16 cellular contexts compared by ENCODE assay signal in the genomic region with DNA sequence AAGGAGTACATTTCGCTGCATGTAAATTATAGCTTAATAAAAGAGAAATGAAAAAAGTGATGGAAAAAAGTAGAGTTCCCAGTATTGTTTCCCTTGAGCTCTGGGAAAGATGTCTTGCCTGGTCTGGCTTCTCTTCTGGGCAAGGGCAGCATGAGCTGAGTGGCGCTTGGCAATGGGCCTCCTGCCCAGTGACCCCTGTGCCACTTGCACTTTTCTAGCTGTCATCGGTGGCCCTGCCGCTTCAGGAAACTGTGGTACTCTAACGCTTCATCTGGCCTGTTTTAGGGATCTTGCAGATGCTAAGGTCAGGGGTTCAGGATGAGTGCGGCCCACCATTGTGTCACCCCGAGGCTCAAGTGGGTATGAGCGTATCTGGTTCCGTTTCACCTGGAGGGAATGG.
DNase-seq lines count a peak whose midpoint lies in the region; ATAC-seq and TF ChIP-seq lines count a peak whose summit lies in the region.
"Had no signal": no experiment of that assay in that cellular context is flagged by ENCODE, and none has a peak within 500 bp of the region (broad histone marks: within the 10 kb centered on the region; RNA-seq: fewer than 3 reads in every experiment).

No MANE protein-coding gene starts in this region.

- DNase-seq in Right ventricle myocardium superior (peak; percentile 69), right atrium auricular region (ENCODE audit: low spot score) (no peak), heart right ventricle (peak; percentile 20 to 52), right cardiac atrium (peak in 2 of 3 donors; percentile 72 to 78), amygdala (lab: John Stamatoyannopoulos, UW) (no peak), T-cell (no peak), SW480 (ENCODE audit: low spot score) (no peak)
- DNase-seq: 8988T; CD4-positive, alpha-beta memory T cell; DMS153; DMS79; GDM1; GM23248 had no signal

- POLR2A ChIA-PET in T-cell (lab: Charles Lee): no interaction called here

- WGBS in heart right ventricle, 2 donors: 54 to 68% methylated on average over 9 of the region's 9 CpGs
- WGBS in right cardiac atrium: 68% methylated on average over 9 of the region's 9 CpGs

- CTCF ChIA-PET in T-cell (lab: Charles Lee): no interaction called here

- no peaks in the 10 kb centered on the region for H3K4me1 Mint-ChIP-seq in T-cell
- H3K4me1 Mint-ChIP-seq: CD14-positive monocyte; CD4-positive, alpha-beta memory T cell had no signal

- peaks cover 0 to 7% of the 10 kb centered on the region in 2 donors for H3K27me3 Mint-ChIP-seq in T-cell

- H3K36me3 Mint-ChIP-seq in T-cell: no peaks in the 10 kb centered on the region
- H3K36me3 Mint-ChIP-seq: CD14-positive monocyte; CD4-positive, alpha-beta memory T cell had no signal

- TF ChIP-seq CTCF in right atrium auricular region (IDR thresholded peaks at IDR 0.05): no peak
- no peak for TF ChIP-seq CTCF in heart right ventricle (IDR thresholded peaks at IDR 0.05)

- no peak overlapping the region for H3K4me3 Mint-ChIP-seq in T-cell
- H3K4me3 Mint-ChIP-seq: CD14-positive monocyte; CD4-positive, alpha-beta memory T cell had no signal

- peaks cover 0 to 2% (median 0%) of the 10 kb centered on the region in 3 donors for H3K9me3 Mint-ChIP-seq in T-cell

- no peak overlapping the region for H3K27ac Mint-ChIP-seq in T-cell
- H3K27ac Mint-ChIP-seq: CD14-positive monocyte; CD4-positive, alpha-beta memory T cell had no signal

- no peaks in the 10 kb centered on the region for H3K36me3 ChIP-seq in right atrium auricular region
- H3K36me3 ChIP-seq in heart right ventricle: no peaks in the 10 kb centered on the region
- H3K36me3 ChIP-seq: BLaER1, HAP-1 had no signal

- no peaks in the 10 kb centered on the region for H3K9me3 ChIP-seq in right atrium auricular region
- no peaks in the 10 kb centered on the region for H3K9me3 ChIP-seq in heart right ventricle
- no peaks in the 10 kb centered on the region for H3K9me3 ChIP-seq in right cardiac atrium (ENCODE audit: control insufficient read depth, low read length)
- H3K9me3 ChIP-seq: BLaER1, HAP-1 had no signal

- ATAC-seq in Right ventricle myocardium superior (ENCODE audit: poor library complexity) (peak; percentile 89), heart right ventricle (peak in 6 of 8 donors; percentile 71 to 88 (median 78)), right cardiac atrium (peak in 1 of 2 donors; percentile 69), T-cell (replicated peaks in 1 of 4) (no peak)

- intact Hi-C loops in Right ventricle myocardium superior (cut with DNase I): no loop called here
- intact Hi-C loops in heart right ventricle (cut with DNase I): no loop called here
- intact Hi-C loops in right cardiac atrium (cut with DNase I): no loop called here

- H3K4me1 ChIP-seq in right atrium auricular region: peaks cover 0 to 18% of the 10 kb centered on the region in 2 donors
- H3K4me1 ChIP-seq in heart right ventricle: peaks cover 0 to 35% (median 6%) of the 10 kb centered on the region in 9 donors
- H3K4me1 ChIP-seq in right cardiac atrium (ENCODE audit: control insufficient read depth, insufficient read depth, low read length): peaks cover 4% of the 10 kb centered on the region
- H3K4me1 ChIP-seq: BLaER1, HAP-1 had no signal

- H3K27ac ChIP-seq in right atrium auricular region (no peak overlapping the region), heart right ventricle (no peak overlapping the region), right cardiac atrium (ENCODE audit: low read length) (no peak overlapping the region)
- H3K27ac ChIP-seq: BLaER1, GM23248 had no signal

- H3K27me3 ChIP-seq in right atrium auricular region (no peaks in the 10 kb centered on the region), heart right ventricle (no peaks in the 10 kb centered on the region), right cardiac atrium (ENCODE audit: control insufficient read depth, insufficient read depth) (no peaks in the 10 kb centered on the region)
- H3K27me3 ChIP-seq: BLaER1 had no signal

- H3K4me3 ChIP-seq in right atrium auricular region (no peak overlapping the region), heart right ventricle (no peak overlapping the region), right cardiac atrium (ENCODE audit: low read length) (no peak overlapping the region)
- H3K4me3 ChIP-seq: BLaER1, GM23248, HAP-1 had no signal

Comparison
In these comparisons a context has a peak if more than half of its experiments do, and no peak if none do; other contexts are left out.
1. DNase-seq: peak in Right ventricle myocardium superior (single experiment), heart right ventricle (2 of 2) and right cardiac atrium (2 of 3); none in right atrium auricular region (single experiment), amygdala (0 of 56), T-cell (0 of 34) and SW480 (single experiment).
2. ATAC-seq: peak in Right ventricle myocardium superior (single experiment) and heart right ventricle (6 of 8); none in T-cell (0 of 4).